18 cellular contexts compared by ENCODE assay signal in the genomic region with DNA sequence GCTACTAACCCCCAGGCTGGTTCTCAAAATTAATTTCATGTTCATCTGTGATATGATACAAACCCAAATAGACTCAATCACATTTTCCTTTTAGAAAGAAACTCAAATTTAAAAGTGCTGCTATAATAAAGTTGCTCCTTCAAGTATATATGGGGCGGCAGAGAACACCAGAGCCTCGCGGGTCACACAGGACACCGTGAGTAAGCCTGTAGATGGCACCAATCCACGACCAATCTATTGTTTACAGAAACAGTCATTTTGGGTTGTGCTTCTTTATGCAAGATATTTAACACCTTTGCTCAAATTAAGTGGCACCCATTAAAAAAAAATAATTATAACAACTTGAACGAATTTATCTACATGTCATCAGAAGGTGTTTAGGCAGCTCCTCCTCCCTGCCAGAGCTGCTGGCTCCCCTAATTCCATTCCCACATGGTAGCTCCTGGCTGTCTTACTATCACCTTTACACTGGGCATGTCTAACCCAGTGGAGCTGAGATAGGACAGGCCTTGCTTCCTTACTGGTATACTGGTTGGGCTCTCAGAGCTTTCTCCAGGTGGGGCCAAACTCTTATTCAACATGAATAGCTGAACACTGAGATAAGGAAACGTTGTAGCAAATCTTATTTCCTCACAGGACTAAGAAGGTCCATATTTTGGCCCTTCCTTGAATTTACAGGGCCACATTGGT.
DNase-seq lines count a peak whose midpoint lies in the region; ATAC-seq and TF ChIP-seq lines count a peak whose summit lies in the region.
"Had no signal": no experiment of that assay in that cellular context is flagged by ENCODE, and none has a peak within 500 bp of the region (broad histone marks: within the 10 kb centered on the region; RNA-seq: fewer than 3 reads in every experiment).

No MANE protein-coding gene starts in this region.

- POLR2A ChIA-PET in HEK293 (lab: Yijun Ruan, JAX) (no interaction called here), Panc1 (lab: Charles Lee) (interaction anchor here (0.6 kb wide), 1 partner anchor 735 kb away, joined by 3 read pairs; no protein-coding TSS in a partner anchor)

- H3K9me3 ChIP-seq in HEK293 (ENCODE audit: control insufficient read depth, insufficient read depth, low read depth, low read length) (no peaks in the 10 kb centered on the region), Panc1 (ENCODE audit: control insufficient read depth, insufficient read depth, low read depth, low read length) (no peaks in the 10 kb centered on the region)
- H3K9me3 ChIP-seq: MG63 had no signal

- no TSS peak for BruUV-seq in Panc1 (replicated peaks; lab: Mats Ljungman, UMichigan)

- no peak for ATAC-seq in Panc1
- no peak for ATAC-seq in HG02763 (IDR thresholded peaks at IDR 0.05; ENCODE audit: unreplicated experiment)
- ATAC-seq in left ventricle myocardium superior = no peak
- no peak for ATAC-seq in stimulated activated naive CD8-positive, alpha-beta T cell treated with anti-CD3 and anti-CD28 coated beads, Interleukin-15, Interleukin-2, amounts not matched to agents 100 U/mL and 50 U/mL, for 24 hours
- ATAC-seq: T-cell had no signal

- DNase-seq in A172 (ENCODE audit: low spot score) = peak; percentile 10
- DNase-seq in Panc1 (ENCODE audit: low read depth, low spot score) = no peak
- peak; percentile 7 for DNase-seq in fibroblast of pulmonary artery (ENCODE audit: low read depth)
- DNase-seq in left ventricle myocardium superior = no peak
- no peak for DNase-seq in coronary artery (ENCODE audit: low spot score)
- no peak for DNase-seq in stimulated activated naive CD8-positive, alpha-beta T cell treated with anti-CD3 and anti-CD28 coated beads, Interleukin-15, Interleukin-2, amounts not matched to agents 100 U/mL and 50 U/mL, for 24 hours
- DNase-seq: ACHN; CD4-positive, CD25-positive, alpha-beta regulatory T cell; MG63; NCI-H1092 treated with DMSO at 0.1 percent for 48 hours; NCI-H187 treated with DMSO at 0.1 percent for 48 hours; NCI-H524; T-cell had no signal

- in situ Hi-C loops in Panc1 (cut with HindIII; ENCODE audit: low pct_unique_long_range_greater_than_20kb, low sequenced_read_pairs) = no loop called here

- H3K4me3 ChIP-seq in HEK293 (ENCODE audit: low read depth, low read length) = no peak overlapping the region
- no peak overlapping the region for H3K4me3 ChIP-seq in Panc1 (ENCODE audit: low read depth in 2 of 2, low read length in 2 of 2)
- no peak overlapping the region for H3K4me3 ChIP-seq in fibroblast of pulmonary artery (replicated peaks; ENCODE audit: low read depth, low read length)
- H3K4me3 ChIP-seq in coronary artery = no peak overlapping the region
- H3K4me3 ChIP-seq: MG63, SK-N-MC had no signal

- CTCF ChIA-PET in HEK293 (lab: Yijun Ruan, JAX) = interaction anchor here (0.5 kb wide), 1 partner anchor 49 kb away, joined by 4 read pairs; no protein-coding TSS in a partner anchor
- CTCF ChIA-PET in Panc1 (lab: Charles Lee) = no interaction called here

- intact Hi-C loops in Panc1 (cut with micrococcal nuclease; ENCODE audit: unreplicated experiment) (no loop called here), left ventricle myocardium superior (cut with micrococcal nuclease) (no loop called here)

- TF ChIP-seq CTCF in HEK293 (tag by site-specific recombination; IDR thresholded peaks at IDR 0.05) (no peak), Panc1 (IDR thresholded peaks at IDR 0.05) (0 out of 2 replicates have a peak, but pooled peaks have one; percentile 7), fibroblast of pulmonary artery (IDR thresholded peaks at IDR 0.05; ENCODE audit: low read length, missing control alignments) (no peak), coronary artery (IDR thresholded peaks at IDR 0.05) (no peak)

- H3K27ac ChIP-seq in HEK293 (ENCODE audit: extremely low read depth, low read depth, low read length) (no peak overlapping the region), Panc1 (ENCODE audit: low read length) (no peak overlapping the region), coronary artery (no peak overlapping the region)
- H3K27ac ChIP-seq: HL-60, KMS-11, SK-N-MC had no signal

- H3K36me3 ChIP-seq in HEK293 (ENCODE audit: control insufficient read depth in 2 of 2, insufficient read depth in 1 of 2, low read length in 2 of 2) = peaks cover 3 to 15% of the 10 kb centered on the region in 2 experiments
- H3K36me3 ChIP-seq in Panc1 (ENCODE audit: control insufficient read depth, insufficient read depth, low read length) = no peaks in the 10 kb centered on the region
- H3K36me3 ChIP-seq: MG63 had no signal

- no peaks in the 10 kb centered on the region for H3K4me1 ChIP-seq in HEK293 (ENCODE audit: control insufficient read depth, insufficient read depth, low read length)
- H3K4me1 ChIP-seq in Panc1 (ENCODE audit: control insufficient read depth, insufficient read depth, low read length) = no peaks in the 10 kb centered on the region

- no peaks in the 10 kb centered on the region for H3K27me3 ChIP-seq in Panc1 (ENCODE audit: control insufficient read depth, insufficient read depth, low read length)
- H3K27me3 ChIP-seq: MG63 had no signal

TF ChIP-seq in HEK293, 187 proteins besides CTCF, POLR2A, EP300 and RAD21 (continues in another document):
- TF ChIP-seq, protein P1, sequence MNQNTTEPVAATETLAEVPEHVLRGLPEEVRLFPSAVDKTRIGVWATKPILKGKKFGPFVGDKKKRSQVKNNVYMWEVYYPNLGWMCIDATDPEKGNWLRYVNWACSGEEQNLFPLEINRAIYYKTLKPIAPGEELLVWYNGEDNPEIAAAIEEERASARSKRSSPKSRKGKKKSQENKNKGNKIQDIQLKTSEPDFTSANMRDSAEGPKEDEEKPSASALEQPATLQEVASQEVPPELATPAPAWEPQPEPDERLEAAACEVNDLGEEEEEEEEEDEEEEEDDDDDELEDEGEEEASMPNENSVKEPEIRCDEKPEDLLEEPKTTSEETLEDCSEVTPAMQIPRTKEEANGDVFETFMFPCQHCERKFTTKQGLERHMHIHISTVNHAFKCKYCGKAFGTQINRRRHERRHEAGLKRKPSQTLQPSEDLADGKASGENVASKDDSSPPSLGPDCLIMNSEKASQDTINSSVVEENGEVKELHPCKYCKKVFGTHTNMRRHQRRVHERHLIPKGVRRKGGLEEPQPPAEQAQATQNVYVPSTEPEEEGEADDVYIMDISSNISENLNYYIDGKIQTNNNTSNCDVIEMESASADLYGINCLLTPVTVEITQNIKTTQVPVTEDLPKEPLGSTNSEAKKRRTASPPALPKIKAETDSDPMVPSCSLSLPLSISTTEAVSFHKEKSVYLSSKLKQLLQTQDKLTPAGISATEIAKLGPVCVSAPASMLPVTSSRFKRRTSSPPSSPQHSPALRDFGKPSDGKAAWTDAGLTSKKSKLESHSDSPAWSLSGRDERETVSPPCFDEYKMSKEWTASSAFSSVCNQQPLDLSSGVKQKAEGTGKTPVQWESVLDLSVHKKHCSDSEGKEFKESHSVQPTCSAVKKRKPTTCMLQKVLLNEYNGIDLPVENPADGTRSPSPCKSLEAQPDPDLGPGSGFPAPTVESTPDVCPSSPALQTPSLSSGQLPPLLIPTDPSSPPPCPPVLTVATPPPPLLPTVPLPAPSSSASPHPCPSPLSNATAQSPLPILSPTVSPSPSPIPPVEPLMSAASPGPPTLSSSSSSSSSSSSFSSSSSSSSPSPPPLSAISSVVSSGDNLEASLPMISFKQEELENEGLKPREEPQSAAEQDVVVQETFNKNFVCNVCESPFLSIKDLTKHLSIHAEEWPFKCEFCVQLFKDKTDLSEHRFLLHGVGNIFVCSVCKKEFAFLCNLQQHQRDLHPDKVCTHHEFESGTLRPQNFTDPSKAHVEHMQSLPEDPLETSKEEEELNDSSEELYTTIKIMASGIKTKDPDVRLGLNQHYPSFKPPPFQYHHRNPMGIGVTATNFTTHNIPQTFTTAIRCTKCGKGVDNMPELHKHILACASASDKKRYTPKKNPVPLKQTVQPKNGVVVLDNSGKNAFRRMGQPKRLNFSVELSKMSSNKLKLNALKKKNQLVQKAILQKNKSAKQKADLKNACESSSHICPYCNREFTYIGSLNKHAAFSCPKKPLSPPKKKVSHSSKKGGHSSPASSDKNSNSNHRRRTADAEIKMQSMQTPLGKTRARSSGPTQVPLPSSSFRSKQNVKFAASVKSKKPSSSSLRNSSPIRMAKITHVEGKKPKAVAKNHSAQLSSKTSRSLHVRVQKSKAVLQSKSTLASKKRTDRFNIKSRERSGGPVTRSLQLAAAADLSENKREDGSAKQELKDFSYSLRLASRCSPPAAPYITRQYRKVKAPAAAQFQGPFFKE (tag by site-specific recombination; IDR thresholded peaks at IDR 0.05; ENCODE audit: borderline replicate concordance) = no peak
- TF ChIP-seq ZEB2 (tag by site-specific recombination; IDR thresholded peaks at IDR 0.05) = no peak
- no peak for TF ChIP-seq ZNF404 (tag by site-specific recombination; IDR thresholded peaks at IDR 0.05)
- no peak for TF ChIP-seq ZNF623 (tag by site-specific recombination; IDR thresholded peaks at IDR 0.05)
- TF ChIP-seq, protein P2, sequence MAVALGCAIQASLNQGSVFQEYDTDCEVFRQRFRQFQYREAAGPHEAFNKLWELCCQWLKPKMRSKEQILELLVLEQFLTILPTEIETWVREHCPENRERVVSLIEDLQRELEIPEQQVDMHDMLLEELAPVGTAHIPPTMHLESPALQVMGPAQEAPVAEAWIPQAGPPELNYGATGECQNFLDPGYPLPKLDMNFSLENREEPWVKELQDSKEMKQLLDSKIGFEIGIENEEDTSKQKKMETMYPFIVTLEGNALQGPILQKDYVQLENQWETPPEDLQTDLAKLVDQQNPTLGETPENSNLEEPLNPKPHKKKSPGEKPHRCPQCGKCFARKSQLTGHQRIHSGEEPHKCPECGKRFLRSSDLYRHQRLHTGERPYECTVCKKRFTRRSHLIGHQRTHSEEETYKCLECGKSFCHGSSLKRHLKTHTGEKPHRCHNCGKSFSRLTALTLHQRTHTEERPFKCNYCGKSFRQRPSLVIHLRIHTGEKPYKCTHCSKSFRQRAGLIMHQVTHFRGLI (tag by site-specific recombination; IDR thresholded peaks at IDR 0.05) = peak; percentile 64

Comparison
In these comparisons a context has a peak if more than half of its experiments do, and no peak if none do; other contexts are left out.
1. DNase-seq: peak in A172 (single experiment) and fibroblast of pulmonary artery (single experiment); none in Panc1 (single experiment), left ventricle myocardium superior (single experiment), coronary artery (single experiment) and stimulated activated naive CD8-positive, alpha-beta T cell treated with anti-CD3 and anti-CD28 coated beads, Interleukin-15, Interleukin-2, amounts not matched to agents 100 U/mL and 50 U/mL, for 24 hours (single experiment).